9 cellular contexts compared by ENCODE assay signal in genomic region chr14:50064993-50065392, GRCh38. TPM values are rescaled to one million over a fixed set of nuclear protein-coding genes. Genes with fewer than 3 reads are reported as not detected.
DNase-seq lines count a peak whose midpoint lies in the region; ATAC-seq and TF ChIP-seq lines count a peak whose summit lies in the region.
"Had no signal": no experiment of that assay in that cellular context is flagged by ENCODE, and none has a peak within 500 bp of the region (broad histone marks: within the 10 kb centered on the region; RNA-seq: fewer than 3 reads in every experiment).

No MANE protein-coding gene starts in this region.

- no peak overlapping the region for H3K9ac ChIP-seq in colonic mucosa (ENCODE audit: low read depth in 2 of 2, low read length in 2 of 2)

- H3K9me3 Mint-ChIP-seq in T-helper 2 cell treated with Interferon-gamma antibody and Interleukin-4, amounts not matched to agents 5 μg/mL and 100 μg/mL, for 36 hours, result no peaks in the 10 kb centered on the region
- H3K9me3 Mint-ChIP-seq in endothelial cell (ENCODE audit: unreplicated experiment), result no peaks in the 10 kb centered on the region

- DNase-seq in NK-92 treated with Interleukin-12 subunit alpha and Interleukin-12 subunit beta, amount 100 ng/mL, for 24 hours (lab: John Stamatoyannopoulos, UW), result peak; percentile 54
- DNase-seq in NK-92 (lab: John Stamatoyannopoulos, UW; ENCODE audit: unreplicated experiment) (no peak), colonic mucosa (peak; percentile 64), endothelial cell (ENCODE audit: low spot score) (no peak), DMS53 treated with DMSO at 0.1 percent for 48 hours (lab: John Stamatoyannopoulos, UW; ENCODE audit: unreplicated experiment) (no peak)
- DNase-seq in T-helper 2 cell treated with Interferon-gamma antibody and Interleukin-4, amounts not matched to agents 5 μg/mL and 100 μg/mL, for 36 hours (ENCODE audit: low spot score), result peak; percentile 80
- peak; percentile 36 to 56 (median 52) for DNase-seq in stimulated activated CD4-positive, alpha-beta T cell treated with anti-CD3 and anti-CD28 coated beads, TNF-alpha, amount 100 ng/mL, for 24 hours (ENCODE audit: low read depth in 3 of 3)

- peaks cover 68% of the 10 kb centered on the region for H3K4me1 Mint-ChIP-seq in T-helper 2 cell treated with Interferon-gamma antibody and Interleukin-4, amounts not matched to agents 5 μg/mL and 100 μg/mL, for 36 hours (ENCODE audit: low read depth)
- peaks cover 26% of the 10 kb centered on the region for H3K4me1 Mint-ChIP-seq in endothelial cell (ENCODE audit: unreplicated experiment)

- intact Hi-C loops in colonic mucosa (cut with DNase I), result no loop called here

- H3K9me3 ChIP-seq in colonic mucosa, result no peaks in the 10 kb centered on the region

- peaks cover 5% of the 10 kb centered on the region for H3K36me3 Mint-ChIP-seq in T-helper 2 cell treated with Interferon-gamma antibody and Interleukin-4, amounts not matched to agents 5 μg/mL and 100 μg/mL, for 36 hours (ENCODE audit: low read depth)
- H3K36me3 Mint-ChIP-seq in endothelial cell (ENCODE audit: low read depth, unreplicated experiment), result peaks cover 6% of the 10 kb centered on the region

- peak overlapping the region; percentile 74 for H3K4me3 Mint-ChIP-seq in T-helper 2 cell treated with Interferon-gamma antibody and Interleukin-4, amounts not matched to agents 5 μg/mL and 100 μg/mL, for 36 hours
- H3K4me3 Mint-ChIP-seq in endothelial cell (ENCODE audit: unreplicated experiment), result no peak overlapping the region

- TF ChIP-seq CTCF in colonic mucosa (IDR thresholded peaks at IDR 0.05) (no peak), endothelial cell (IDR thresholded peaks at IDR 0.05; ENCODE audit: unreplicated experiment) (no peak)

- peak overlapping the region; percentile 25 for H3K27ac ChIP-seq in colonic mucosa
- H3K27ac ChIP-seq: 22Rv1 had no signal

- peak overlapping the region; percentile 93 for H3K27ac Mint-ChIP-seq in T-helper 2 cell treated with Interferon-gamma antibody and Interleukin-4, amounts not matched to agents 5 μg/mL and 100 μg/mL, for 36 hours
- no peak overlapping the region for H3K27ac Mint-ChIP-seq in endothelial cell (ENCODE audit: unreplicated experiment)

- no peaks in the 10 kb centered on the region for H3K27me3 Mint-ChIP-seq in T-helper 2 cell treated with Interferon-gamma antibody and Interleukin-4, amounts not matched to agents 5 μg/mL and 100 μg/mL, for 36 hours (ENCODE audit: low read depth)
- H3K27me3 Mint-ChIP-seq in endothelial cell (ENCODE audit: unreplicated experiment), result peaks cover 9% of the 10 kb centered on the region

- H3K4me1 ChIP-seq in colonic mucosa, result peaks cover 28% of the 10 kb centered on the region

- no peak overlapping the region for H3K4me3 ChIP-seq in colonic mucosa

- H3K27me3 ChIP-seq in colonic mucosa, result no peaks in the 10 kb centered on the region

- no peaks in the 10 kb centered on the region for H3K36me3 ChIP-seq in colonic mucosa

- peak; percentile 59 for ATAC-seq in HG03108 (IDR thresholded peaks at IDR 0.05; ENCODE audit: unreplicated experiment)

RNA-seq across cellular contexts. Expression of gene VCPKMT, which starts 51.4 kb away (rescaled TPM):
- total RNA-seq in colonic mucosa (1 to 10 TPM; 4.6 to 6.7 TPM), endothelial cell (ENCODE audit: unreplicated experiment) (8.1 TPM)

Comparison
In these comparisons a context has a peak if more than half of its experiments do, and no peak if none do; other contexts are left out.
1. DNase-seq: peak in NK-92 treated with Interleukin-12 subunit alpha and Interleukin-12 subunit beta, amount 100 ng/mL, for 24 hours (single experiment), T-helper 2 cell treated with Interferon-gamma antibody and Interleukin-4, amounts not matched to agents 5 μg/mL and 100 μg/mL, for 36 hours (single experiment), colonic mucosa (single experiment) and stimulated activated CD4-positive, alpha-beta T cell treated with anti-CD3 and anti-CD28 coated beads, TNF-alpha, amount 100 ng/mL, for 24 hours (3 of 3); none in NK-92 (single experiment), endothelial cell (single experiment) and DMS53 treated with DMSO at 0.1 percent for 48 hours (single experiment).